ENCODE assay signal across 9 cellular contexts in genomic region chr10:78578929-78579328, GRCh38.
A peak's percentile ranks its signal among the peaks of the same experiment; 100 is the strongest.
DNase-seq lines count a peak whose midpoint lies in the region; ATAC-seq lines count a peak whose summit lies in the region.
"Had no signal": no experiment of that assay in that cellular context is flagged by ENCODE, and none has a peak within 500 bp of the region (broad histone marks: within the 10 kb centered on the region; RNA-seq: fewer than 3 reads in every experiment).

No MANE protein-coding gene starts in this region.

- intact Hi-C loops in sciatic nerve (cut with DNase I), result no loop called here

- peak; percentile 64 for ATAC-seq in GM21447 (IDR thresholded peaks at IDR 0.05; ENCODE audit: unreplicated experiment)
- ATAC-seq in sciatic nerve, result no peak
- ATAC-seq in HG02870 (IDR thresholded peaks at IDR 0.05; ENCODE audit: unreplicated experiment), result no peak
- no peak for ATAC-seq in HG02938 (IDR thresholded peaks at IDR 0.05; ENCODE audit: unreplicated experiment)
- ATAC-seq: Panc1 had no signal

- DNase-seq in NCI-H146 (lab: John Stamatoyannopoulos, UW) (peak; percentile 31), amniotic epithelial cell (ENCODE audit: low read depth) (peak; percentile 27), sciatic nerve (ENCODE audit: low spot score) (no peak)
- peak in 2 of 3 experiments; percentile 34 to 68 for DNase-seq in stimulated activated CD4-positive, alpha-beta T cell treated with anti-CD3 and anti-CD28 coated beads, TNF-alpha, amount 100 ng/mL, for 24 hours (ENCODE audit: low read depth in 3 of 3)
- DNase-seq: immature natural killer cell had no signal
